24 cellular contexts compared by ENCODE assay signal in genomic region chr4:133968174-133968573, GRCh38.
"Had no signal": no experiment of that assay in that cellular context is flagged by ENCODE, and none has a peak within 500 bp of the region (broad histone marks: within the 10 kb centered on the region; RNA-seq: fewer than 3 reads in every experiment).

No MANE protein-coding gene starts in this region.

- H3K79me2 ChIP-seq: hepatocyte had no signal

- DNase-seq: activated CD4-positive, alpha-beta memory T cell treated with anti-CD3 and anti-CD28 coated beads, Interleukin-2, amount 10 ng/mL, durations not matched to agents 7 days and 5 days; activated CD4-positive, alpha-beta T cell treated with anti-CD3 and anti-CD28 coated beads, Interleukin-2, amount 10 ng/mL, durations not matched to agents 24 days and 14 days; activated CD4-positive, CD25-positive, alpha-beta regulatory T cell treated with anti-CD3 and anti-CD28 coated beads, Interleukin-2, amount 50 U/mL, for 72 hours; activated gamma-delta T cell treated with Interleukin-2 at 50 U/mL for 16 hours; activated naive CD4-positive, alpha-beta T cell treated with anti-CD3 and anti-CD28 coated beads, Interleukin-2, amount 50 U/mL, for 16 hours; activated T-cell treated with anti-CD3 and anti-CD28 coated beads, Interleukin-2, amount 50 U/mL, for 4 hours; amniotic stem cell; central memory CD4-positive, alpha-beta T cell; kidney; lower lobe of right lung; mesenchymal stem cell; naive thymus-derived CD8-positive, alpha-beta T cell; nucleus accumbens; pancreas; stimulated activated CD4-positive, alpha-beta T cell treated with anti-CD3 and anti-CD28 coated beads, Interleukin-2, amount 100 ng/mL, for 48 hours; stimulated activated naive CD8-positive, alpha-beta T cell treated with anti-CD3 and anti-CD28 coated beads, Interleukin-15, amount 100 ng/mL, for 72 hours; substantia nigra; T-helper 9 cell; uterus had no signal

- ATAC-seq: activated T-cell treated with anti-CD3 and anti-CD28 coated beads, Interleukin-2, amount 50 U/mL, for 4 hours; activated T-helper 17 cell treated with anti-CD3 and anti-CD28 coated beads, Interleukin-2, amount 50 U/mL, for 72 hours; lower lobe of right lung; naive thymus-derived CD8-positive, alpha-beta T cell; pancreas; stimulated activated naive CD8-positive, alpha-beta T cell treated with anti-CD3 and anti-CD28 coated beads, Interleukin-15, amount 100 ng/mL, for 72 hours had no signal

- H2AFZ ChIP-seq: hepatocyte had no signal

- H3K36me3 ChIP-seq: esophagus muscularis mucosa, lower lobe of right lung, pancreas, prostate gland, uterus had no signal

- H3K4me2 ChIP-seq: hepatocyte had no signal

- H3K4me1 ChIP-seq: esophagus muscularis mucosa, lower lobe of right lung, pancreas, prostate gland, uterus had no signal

- H3K27me3 ChIP-seq: esophagus muscularis mucosa, hepatocyte, pancreas, uterus had no signal

- H3K4me3 ChIP-seq: esophagus muscularis mucosa, hepatocyte, lower lobe of right lung, pancreas, prostate gland, uterus had no signal

- H3K9me3 ChIP-seq: pancreas, prostate gland, uterus had no signal

- H3K27ac ChIP-seq: esophagus muscularis mucosa, hepatocyte, lower lobe of right lung, pancreas, prostate gland, uterus, VCaP had no signal
